In genomic region chr1:86687595-86687994, GRCh38 we compare ENCODE assay signal across 11 cellular contexts. TPM values are rescaled to one million over a fixed set of nuclear protein-coding genes. Genes with fewer than 3 reads are reported as not detected.
DNase-seq lines count a peak whose midpoint lies in the region; ATAC-seq and TF ChIP-seq lines count a peak whose summit lies in the region.
"Had no signal": no experiment of that assay in that cellular context is flagged by ENCODE, and none has a peak within 500 bp of the region (broad histone marks: within the 10 kb centered on the region; RNA-seq: fewer than 3 reads in every experiment).

No MANE protein-coding gene starts in this region.

- H3K27ac ChIP-seq in CD4-positive, alpha-beta T cell (ENCODE audit: low read depth, low read length): no peak overlapping the region
- H3K27ac ChIP-seq: tibial artery had no signal

- H3K4me1 Mint-ChIP-seq in CD4-positive, alpha-beta T cell (ENCODE audit: low read depth): no peaks in the 10 kb centered on the region
- no peaks in the 10 kb centered on the region for H3K4me1 Mint-ChIP-seq in mesothelial cell of epicardium
- H3K4me1 Mint-ChIP-seq: central memory CD8-positive, alpha-beta T cell had no signal

- CTCF ChIA-PET in CD4-positive, alpha-beta T cell (lab: Charles Lee): no interaction called here

- no peak for ATAC-seq in CD4-positive, alpha-beta T cell (ENCODE audit: poor library complexity)
- ATAC-seq in left colon: peak; percentile 66
- ATAC-seq in HG03135 (IDR thresholded peaks at IDR 0.05; ENCODE audit: unreplicated experiment): no peak
- ATAC-seq: Panc1 had no signal

- H3K27me3 ChIP-seq in CD4-positive, alpha-beta T cell (ENCODE audit: control insufficient read depth, insufficient read depth, low read length): no peaks in the 10 kb centered on the region
- H3K27me3 ChIP-seq: tibial artery had no signal

- H3K9me3 ChIP-seq in CD4-positive, alpha-beta T cell (ENCODE audit: control insufficient read depth, low read length): no peaks in the 10 kb centered on the region
- H3K9me3 ChIP-seq: tibial artery had no signal

- no peak overlapping the region for H3K4me3 Mint-ChIP-seq in CD4-positive, alpha-beta T cell
- H3K4me3 Mint-ChIP-seq in mesothelial cell of epicardium: no peak overlapping the region
- H3K4me3 Mint-ChIP-seq: central memory CD8-positive, alpha-beta T cell had no signal

- H3K36me3 Mint-ChIP-seq in CD4-positive, alpha-beta T cell (ENCODE audit: low read depth): no peaks in the 10 kb centered on the region
- H3K36me3 Mint-ChIP-seq in mesothelial cell of epicardium: no peaks in the 10 kb centered on the region

- DNase-seq in CD4-positive, alpha-beta T cell: no peak
- DNase-seq in HPDE6-E6E7 (ENCODE audit: extremely low spot score) (peak; percentile 9), SW480 (ENCODE audit: low spot score) (peak; percentile 42), left colon (no peak), mesenteric fat pad (ENCODE audit: low spot score) (no peak), mesothelial cell of epicardium (ENCODE audit: low spot score in 2 of 2, unreplicated experiment in 2 of 2) (no peak), NCI-H146 (lab: John Stamatoyannopoulos, UW) (no peak)
- DNase-seq: tibial artery had no signal

- intact Hi-C loops in CD4-positive, alpha-beta T cell (cut with DNase I, micrococcal nuclease): no loop called here
- intact Hi-C loops in left colon (cut with DNase I, micrococcal nuclease): loop anchor here in 1 of 2 donors (5.0 kb wide), 1 partner anchor 215 kb away; no protein-coding TSS in a partner anchor

- H3K9me3 Mint-ChIP-seq in CD4-positive, alpha-beta T cell: no peaks in the 10 kb centered on the region
- no peaks in the 10 kb centered on the region for H3K9me3 Mint-ChIP-seq in mesothelial cell of epicardium
- H3K9me3 Mint-ChIP-seq: central memory CD8-positive, alpha-beta T cell had no signal

- H3K27me3 Mint-ChIP-seq in CD4-positive, alpha-beta T cell: no peaks in the 10 kb centered on the region
- H3K27me3 Mint-ChIP-seq in mesothelial cell of epicardium (ENCODE audit: low read depth): no peaks in the 10 kb centered on the region
- H3K27me3 Mint-ChIP-seq: central memory CD8-positive, alpha-beta T cell had no signal

- POLR2A ChIA-PET in CD4-positive, alpha-beta T cell (lab: Charles Lee): no interaction called here

- no peak overlapping the region for H3K27ac Mint-ChIP-seq in CD4-positive, alpha-beta T cell
- H3K27ac Mint-ChIP-seq in mesothelial cell of epicardium: no peak overlapping the region

- peak; percentile 2 for TF ChIP-seq CTCF in CD4-positive, alpha-beta T cell (IDR thresholded peaks at IDR 0.05)
- no peak for TF ChIP-seq CTCF in mesothelial cell of epicardium (IDR thresholded peaks at IDR 0.05; ENCODE audit: unreplicated experiment)

RNA-seq across cellular contexts. Expression of gene SH3GLB1, which starts 16.8 kb away (rescaled TPM):
- 10 to 100 TPM; 50.6 to 52.3 TPM for total RNA-seq in CD4-positive, alpha-beta T cell
- 100 to 1,000 TPM; 118 to 122 TPM for total RNA-seq in left colon
- total RNA-seq in mesenteric fat pad: 228 TPM
- 57.7 to 61.2 TPM (median 59.4 TPM) in 3 replicates for total RNA-seq in mesothelial cell of epicardium

Comparison
In these comparisons a context has a peak if more than half of its experiments do, and no peak if none do; other contexts are left out.
1. DNase-seq: peak in HPDE6-E6E7 (single experiment) and SW480 (single experiment); none in CD4-positive, alpha-beta T cell (0 of 10), left colon (0 of 2), mesenteric fat pad (single experiment), mesothelial cell of epicardium (0 of 2) and NCI-H146 (single experiment).